In the genomic region with DNA sequence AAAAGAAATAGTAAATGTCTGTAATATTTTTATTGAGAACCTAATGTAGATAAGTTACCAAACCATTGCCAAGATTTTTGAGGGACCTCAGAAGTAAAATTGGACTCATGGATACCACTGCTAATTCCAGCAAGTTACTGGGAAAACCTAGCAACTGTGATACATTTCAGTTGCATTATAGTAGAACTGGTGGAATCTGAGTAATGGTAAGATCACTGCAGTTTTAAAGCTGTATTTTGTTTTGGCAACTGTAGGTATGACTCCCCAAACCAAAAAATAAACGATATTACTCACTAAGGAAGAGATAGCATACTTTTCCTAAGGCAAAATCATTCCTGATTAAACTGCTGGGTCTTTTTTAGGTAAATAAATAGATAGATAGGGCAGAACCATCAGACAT, we compare ENCODE assay signal across 19 cellular contexts. TPM values are rescaled to one million over a fixed set of nuclear protein-coding genes. Genes with fewer than 3 reads are reported as not detected.
DNase-seq lines count a peak whose midpoint lies in the region; ATAC-seq and TF ChIP-seq lines count a peak whose summit lies in the region.
"Had no signal": no experiment of that assay in that cellular context is flagged by ENCODE, and none has a peak within 500 bp of the region (broad histone marks: within the 10 kb centered on the region; RNA-seq: fewer than 3 reads in every experiment).

No MANE protein-coding gene starts in this region.

- no CpG with 5 or more reads among the region's 1 CpG for WGBS in IMR-90 (ENCODE audit: extremely low coverage in 2 of 2, insufficient read length in 1 of 2), 2 experiments

- H3K23ac ChIP-seq in IMR-90 (ENCODE audit: low read depth, low read length) = no peak overlapping the region

- H3K79me2 ChIP-seq in Karpas-422 (ENCODE audit: low read length) = peaks cover 10% of the 10 kb centered on the region; the same call in 1 of the 2 replicates

- no peaks in the 10 kb centered on the region; a peak in 2 of 4 replicates for H3K79me1 ChIP-seq in IMR-90 (ENCODE audit: low read depth in 1 of 2, low read length in 2 of 2)

- H2AK5ac ChIP-seq in IMR-90 (ENCODE audit: low read depth, low read length) = no peak overlapping the region

- H3K4me1 ChIP-seq in IMR-90 (ENCODE audit: control insufficient read depth, insufficient read depth, low read length) (no peaks in the 10 kb centered on the region), Karpas-422 (ENCODE audit: low read length) (peaks cover 10% of the 10 kb centered on the region)
- H3K4me1 ChIP-seq: BLaER1 had no signal

- H3K27me3 ChIP-seq in BJ (ENCODE audit: control insufficient read depth, insufficient read depth, low read length) (no peaks in the 10 kb centered on the region), IMR-90 (ENCODE audit: control insufficient read depth, insufficient read depth, low read length) (no peaks in the 10 kb centered on the region), Karpas-422 (ENCODE audit: low read length) (no peaks in the 10 kb centered on the region)
- H3K27me3 ChIP-seq: BLaER1 had no signal

- H3K36me3 ChIP-seq in BJ (ENCODE audit: control insufficient read depth, insufficient read depth, low read length) (peaks cover 1% of the 10 kb centered on the region; the same call in 1 of the 2 replicates), IMR-90 (ENCODE audit: control insufficient read depth, insufficient read depth, low read length) (peaks cover 7% of the 10 kb centered on the region), Karpas-422 (ENCODE audit: insufficient read depth, low read length) (peaks cover 60% of the 10 kb centered on the region)

- in situ Hi-C loops in IMR-90 (cut with MboI; ENCODE audit: low sequenced_read_pairs) (no loop called here), astrocyte of the spinal cord (cut with HindIII; ENCODE audit: low sequenced_read_pairs) (no loop called here)

- H3K4me3 ChIP-seq in BJ (ENCODE audit: low read depth, low read length) = no peak overlapping the region
- H3K4me3 ChIP-seq in IMR-90 (ENCODE audit: insufficient read depth, low read depth, low read length) = no peak overlapping the region
- no peak overlapping the region for H3K4me3 ChIP-seq in astrocyte of the spinal cord (ENCODE audit: low read depth, low read length)
- H3K4me3 ChIP-seq in Karpas-422 (ENCODE audit: low read length) = no peak overlapping the region
- H3K4me3 ChIP-seq: BLaER1, PC-9 had no signal

- ATAC-seq in IMR-90 (ENCODE audit: low read depth) = peak; percentile 75
- ATAC-seq in GM19467 (IDR thresholded peaks at IDR 0.05; ENCODE audit: unreplicated experiment) = no peak
- ATAC-seq in GM19395 (IDR thresholded peaks at IDR 0.05; ENCODE audit: unreplicated experiment) = no peak
- ATAC-seq: HCT116, Right ventricle myocardium inferior had no signal

- H2BK20ac ChIP-seq in IMR-90 (ENCODE audit: low read depth, low read length) = no peak overlapping the region

- no peak overlapping the region for H2BK5ac ChIP-seq in IMR-90 (ENCODE audit: low read depth, low read length, poor library complexity, severe bottlenecking)

- H4K5ac ChIP-seq in IMR-90 (ENCODE audit: low read depth, low read length) = no peak overlapping the region

- dilution Hi-C loops in IMR-90 (cut with HindIII; ENCODE audit: low sequenced_read_pairs, unreplicated experiment) = no loop called here

- H3K4ac ChIP-seq in IMR-90 (ENCODE audit: low read depth, low read length) = no peak overlapping the region

- no peak for TF ChIP-seq CTCF in BJ (IDR thresholded peaks at IDR 0.05; ENCODE audit: insufficient read depth, low read depth, low read length)
- no peak for TF ChIP-seq CTCF in IMR-90 (conservative IDR thresholded peaks at IDR 0.05; ENCODE audit: low read depth, low read length)
- TF ChIP-seq CTCF in astrocyte of the spinal cord (IDR thresholded peaks at IDR 0.05; ENCODE audit: low read depth, low read length) = no peak

- no peak overlapping the region for H2BK120ac ChIP-seq in IMR-90 (ENCODE audit: low read depth, low read length)

- no peak overlapping the region for H3K56ac ChIP-seq in IMR-90 (ENCODE audit: extremely low read depth, insufficient read depth, low read length)

- H2BK15ac ChIP-seq in IMR-90 (ENCODE audit: low read depth, low read length) = no peak overlapping the region

- H2AFZ ChIP-seq in IMR-90 (replicated peaks; ENCODE audit: low read length, poor library complexity) = no peak overlapping the region
- H2AFZ ChIP-seq in Karpas-422 (ENCODE audit: low read length) = no peak overlapping the region
- H2AFZ ChIP-seq: PC-9 had no signal

- intact Hi-C loops in IMR-90 (cut with micrococcal nuclease) = loop anchor here (10.0 kb wide), 1 partner anchor 176 kb away; no protein-coding TSS in a partner anchor

- no peak overlapping the region for H3K9ac ChIP-seq in IMR-90 (ENCODE audit: low read depth, low read length)
- no peak overlapping the region for H3K9ac ChIP-seq in Karpas-422 (ENCODE audit: low read length)
- H3K9ac ChIP-seq: BLaER1, SK-N-SH had no signal

- no peak overlapping the region for H4K91ac ChIP-seq in IMR-90 (ENCODE audit: insufficient read depth, low read depth, low read length)

- H3K27ac ChIP-seq in IMR-90 (ENCODE audit: insufficient read depth, low read length) (no peak overlapping the region), Karpas-422 (ENCODE audit: low read length) (no peak overlapping the region)
- H3K27ac ChIP-seq: BLaER1, PC-9 had no signal

- no peak overlapping the region for H4K8ac ChIP-seq in IMR-90 (ENCODE audit: low read depth in 2 of 2, low read length in 2 of 2)

- H3K9me3 ChIP-seq in IMR-90 (ENCODE audit: control insufficient read depth, insufficient read depth, low read length) (no peaks in the 10 kb centered on the region), Karpas-422 (ENCODE audit: low read length) (no peaks in the 10 kb centered on the region)
- H3K9me3 ChIP-seq: BLaER1, SK-N-SH had no signal

- no peak overlapping the region for H3K4me2 ChIP-seq in IMR-90 (ENCODE audit: low read depth, low read length)
- no peak overlapping the region for H3K4me2 ChIP-seq in Karpas-422 (ENCODE audit: low read depth, low read length, poor library complexity, severe bottlenecking)
- H3K4me2 ChIP-seq: BLaER1, PC-9, SK-N-SH had no signal

- TF ChIP-seq POLR2A in IMR-90 (IDR thresholded peaks at IDR 0.05; ENCODE audit: low read depth, low read length) = no peak

- CTCF ChIA-PET in BJ (lab: Yijun Ruan, JAX) (no interaction called here), IMR-90 (lab: Yijun Ruan, JAX) (no interaction called here)

- H3K18ac ChIP-seq in IMR-90 (ENCODE audit: low read depth, low read length) = no peak overlapping the region

- no peak overlapping the region for H3K14ac ChIP-seq in IMR-90 (replicated peaks; ENCODE audit: low read depth, low read length)

- no TSS peak for BruUV-seq in IMR-90 (replicated peaks; lab: Mats Ljungman, UMichigan)

- H2AK9ac ChIP-seq in IMR-90 (replicated peaks; ENCODE audit: low read depth, low read length, poor library complexity) = no peak overlapping the region

- TF ChIP-seq RAD21 in IMR-90 (IDR thresholded peaks at IDR 0.05; ENCODE audit: low read length) = no peak

- no peaks in the 10 kb centered on the region for H3K9me1 ChIP-seq in IMR-90 (ENCODE audit: insufficient read depth, low read length)

- no peaks in the 10 kb centered on the region; the same call in 1 of the 2 replicates for H4K20me1 ChIP-seq in IMR-90 (ENCODE audit: insufficient read depth, low read length)
- H4K20me1 ChIP-seq in Karpas-422 (ENCODE audit: insufficient read depth, low read depth, low read length) = no peaks in the 10 kb centered on the region
- H4K20me1 ChIP-seq: BLaER1 had no signal

- peak; percentile 12 for DNase-seq in BJ (ENCODE audit: low read depth)
- peak; percentile 78 for DNase-seq in IMR-90
- peak; percentile 25 for DNase-seq in astrocyte of the spinal cord (ENCODE audit: low read depth, low spot score)
- DNase-seq in kidney glomerular epithelial cell (lab: John Stamatoyannopoulos, UW) = peak; percentile 23
- no peak for DNase-seq in Karpas-422
- DNase-seq in MV-4-11 (lab: John Stamatoyannopoulos, UW) = no peak
- DNase-seq: NCI-H1048; NCI-H146; NCI-H2081 treated with DMSO at 0.1 percent for 48 hours; NCI-H2227 treated with DMSO at 0.1 percent for 48 hours; NCI-H526 treated with DMSO at 0.1 percent for 48 hours; NK-92 treated with Interleukin-12 subunit alpha and Interleukin-12 subunit beta, amount 100 ng/mL, for 24 hours; PC-9; SK-N-SH had no signal

- H3K9me2 ChIP-seq in Karpas-422 (replicated peaks; ENCODE audit: insufficient read depth, low read length) = no peaks in the 10 kb centered on the region
- H3K9me2 ChIP-seq: SK-N-SH had no signal

- POLR2A ChIA-PET in BJ (lab: Charles Lee) = no interaction called here
- POLR2A ChIA-PET in IMR-90 (lab: Charles Lee; ENCODE audit: unreplicated experiment) = no interaction called here

TF ChIP-seq in IMR-90, 13 proteins besides CTCF, POLR2A, EP300 and RAD21 (continues in another document):
- TF ChIP-seq SMC3 (IDR thresholded peaks at IDR 0.05; ENCODE audit: low read depth, low read length) (no peak), MAZ (IDR thresholded peaks at IDR 0.05; ENCODE audit: borderline replicate concordance, low read depth, low read length) (no peak), BHLHE40 (IDR thresholded peaks at IDR 0.05; ENCODE audit: low read depth, low read length) (no peak), CEBPB (IDR thresholded peaks at IDR 0.05; ENCODE audit: low read depth, low read length) (no peak)
- TF ChIP-seq, protein P1, sequence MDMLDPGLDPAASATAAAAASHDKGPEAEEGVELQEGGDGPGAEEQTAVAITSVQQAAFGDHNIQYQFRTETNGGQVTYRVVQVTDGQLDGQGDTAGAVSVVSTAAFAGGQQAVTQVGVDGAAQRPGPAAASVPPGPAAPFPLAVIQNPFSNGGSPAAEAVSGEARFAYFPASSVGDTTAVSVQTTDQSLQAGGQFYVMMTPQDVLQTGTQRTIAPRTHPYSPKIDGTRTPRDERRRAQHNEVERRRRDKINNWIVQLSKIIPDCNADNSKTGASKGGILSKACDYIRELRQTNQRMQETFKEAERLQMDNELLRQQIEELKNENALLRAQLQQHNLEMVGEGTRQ (IDR thresholded peaks at IDR 0.05; ENCODE audit: low read depth, low read length) = no peak
- TF ChIP-seq, protein P2, sequence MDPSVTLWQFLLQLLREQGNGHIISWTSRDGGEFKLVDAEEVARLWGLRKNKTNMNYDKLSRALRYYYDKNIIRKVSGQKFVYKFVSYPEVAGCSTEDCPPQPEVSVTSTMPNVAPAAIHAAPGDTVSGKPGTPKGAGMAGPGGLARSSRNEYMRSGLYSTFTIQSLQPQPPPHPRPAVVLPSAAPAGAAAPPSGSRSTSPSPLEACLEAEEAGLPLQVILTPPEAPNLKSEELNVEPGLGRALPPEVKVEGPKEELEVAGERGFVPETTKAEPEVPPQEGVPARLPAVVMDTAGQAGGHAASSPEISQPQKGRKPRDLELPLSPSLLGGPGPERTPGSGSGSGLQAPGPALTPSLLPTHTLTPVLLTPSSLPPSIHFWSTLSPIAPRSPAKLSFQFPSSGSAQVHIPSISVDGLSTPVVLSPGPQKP (IDR thresholded peaks at IDR 0.05; ENCODE audit: borderline replicate concordance, low read depth, low read length) = no peak

RNA-seq across cellular contexts. Expression of a gene that starts 54.0 kb away (rescaled TPM):
- polyA plus RNA-seq in BJ (2011; rRNA removed) (52.7 and 53.5 TPM in 2 replicates), IMR-90 (2012; rRNA removed) (39.1 and 45.7 TPM in 2 replicates)
- 87.7 and 114 TPM in 2 replicates for polyA minus RNA-seq in BJ (2011; rRNA and poly(A)+ RNA removed)
- 66.7 and 75.1 TPM in 2 replicates for total RNA-seq in IMR-90 (2012; rRNA removed)
- polyA plus RNA-seq in IMR-90 (2012; cell fraction: cytosol; rRNA removed) = 10.4 and 30.9 TPM in 2 replicates
- 9.0 and 32.7 TPM in 2 replicates for polyA plus RNA-seq in IMR-90 (2012; cell fraction: nucleus; rRNA removed; ENCODE audit: low replicate concordance)
- total RNA-seq in Karpas-422 (2014; rRNA removed; shearing (Covaris generic); ENCODE audit: low replicate concordance) = 22.0 and 64.0 TPM in 2 replicates

Comparison
In these comparisons a context has a peak if more than half of its experiments do, and no peak if none do; other contexts are left out.
1. DNase-seq: peak in BJ (single experiment), IMR-90 (single experiment), astrocyte of the spinal cord (single experiment) and kidney glomerular epithelial cell (single experiment); none in Karpas-422 (single experiment) and MV-4-11 (single experiment).